In genomic region chr5:169200086-169200778, GRCh38 we compare ENCODE assay signal across 27 cellular contexts.
"Had no signal": no experiment of that assay in that cellular context is flagged by ENCODE, and none has a peak within 500 bp of the region (broad histone marks: within the 10 kb centered on the region; RNA-seq: fewer than 3 reads in every experiment).

No MANE protein-coding gene starts in this region.

- H3K27ac Mint-ChIP-seq: activated B cell treated with CpG ODN at 0.5 μM for 24 hours; activated CD4-positive, alpha-beta T cell treated with anti-CD3 and anti-CD28 coated beads for 36 hours; brain; stimulated activated memory B cell treated with anti-CD40 and anti-IgM and Interleukin-4, amounts not matched to agents 10 μg/mL and 1 μg/mL and 100 μg/mL, for 72 hours; T-helper 1 cell treated with Interleukin-12 subunit alpha and Interleukin-12 subunit beta and Interleukin-4 antibody, amounts not matched to agents 30 μg/mL and 1 μg/mL, for 36 hours had no signal

- H3K4me2 ChIP-seq: smooth muscle cell had no signal

- H3K27me3 ChIP-seq: stomach, suprapubic skin, tibial nerve had no signal

- H3K4me3 Mint-ChIP-seq: activated B cell treated with CpG ODN at 0.5 μM for 24 hours; activated CD4-positive, alpha-beta T cell treated with anti-CD3 and anti-CD28 coated beads for 36 hours; brain; stimulated activated memory B cell treated with anti-CD40 and anti-IgM and Interleukin-4, amounts not matched to agents 10 μg/mL and 1 μg/mL and 100 μg/mL, for 72 hours; T-helper 1 cell treated with Interleukin-12 subunit alpha and Interleukin-12 subunit beta and Interleukin-4 antibody, amounts not matched to agents 30 μg/mL and 1 μg/mL, for 36 hours had no signal

- H3K9me3 ChIP-seq: mucosa of descending colon, suprapubic skin had no signal

- H3K36me3 ChIP-seq: stomach, suprapubic skin, tibial nerve had no signal

- ATAC-seq: activated CD4-positive, alpha-beta T cell treated with anti-CD3 and anti-CD28 coated beads for 36 hours; esophagus mucosa; mucosa of descending colon; sciatic nerve; stimulated activated memory B cell treated with anti-CD40 and anti-IgM and Interleukin-4, amounts not matched to agents 10 μg/mL and 1 μg/mL and 100 μg/mL, for 72 hours had no signal

- H3K27me3 Mint-ChIP-seq: activated B cell treated with CpG ODN at 0.5 μM for 24 hours; stimulated activated memory B cell treated with anti-CD40 and anti-IgM and Interleukin-4, amounts not matched to agents 10 μg/mL and 1 μg/mL and 100 μg/mL, for 72 hours had no signal

- H3K36me3 Mint-ChIP-seq: brain; stimulated activated memory B cell treated with anti-CD40 and anti-IgM and Interleukin-4, amounts not matched to agents 10 μg/mL and 1 μg/mL and 100 μg/mL, for 72 hours had no signal

- H3K4me1 Mint-ChIP-seq: activated B cell treated with CpG ODN at 0.5 μM for 24 hours; activated CD4-positive, alpha-beta T cell treated with anti-CD3 and anti-CD28 coated beads for 36 hours; stimulated activated memory B cell treated with anti-CD40 and anti-IgM and Interleukin-4, amounts not matched to agents 10 μg/mL and 1 μg/mL and 100 μg/mL, for 72 hours had no signal

- DNase-seq: activated B cell treated with CpG ODN at 0.5 μM for 24 hours; activated CD4-positive, alpha-beta T cell treated with anti-CD3 and anti-CD28 coated beads for 36 hours; activated CD4-positive, alpha-beta T cell treated with anti-CD3 and anti-CD28 coated beads, Interleukin-2, amount 50 U/mL, for 48 hours; activated CD8-positive, alpha-beta memory T cell treated with anti-CD3 and anti-CD28 coated beads, Interleukin-2, amount 50 U/mL, for 48 hours; activated gamma-delta T cell; activated naive CD4-positive, alpha-beta T cell treated with anti-CD3 and anti-CD28 coated beads, Interleukin-2, amount 50 U/mL, for 16 hours; activated T-cell treated with anti-CD3 and anti-CD28 coated beads, Interleukin-2, amount 50 U/mL, for 48 hours; aorta; central memory CD4-positive, alpha-beta T cell; dermis blood vessel endothelial cell; effector CD8-positive, alpha-beta T cell; glutamatergic neuron; hippocampal formation; mucosa of descending colon; posterior cingulate gyrus; stimulated activated CD4-positive, alpha-beta T cell treated with anti-CD3 and anti-CD28 coated beads, Interleukin-15, amount 100 ng/mL, for 24 hours; stomach; T1000 had no signal

- FAIRE-seq: frontal cortex had no signal

- H3K27ac ChIP-seq: stomach, suprapubic skin, tibial nerve had no signal

- H3K4me3 ChIP-seq: mucosa of descending colon, smooth muscle cell, stomach, suprapubic skin, tibial nerve had no signal

- H3K9me3 Mint-ChIP-seq: T-helper 1 cell treated with Interleukin-12 subunit alpha and Interleukin-12 subunit beta and Interleukin-4 antibody, amounts not matched to agents 30 μg/mL and 1 μg/mL, for 36 hours had no signal
